In the genomic region with DNA sequence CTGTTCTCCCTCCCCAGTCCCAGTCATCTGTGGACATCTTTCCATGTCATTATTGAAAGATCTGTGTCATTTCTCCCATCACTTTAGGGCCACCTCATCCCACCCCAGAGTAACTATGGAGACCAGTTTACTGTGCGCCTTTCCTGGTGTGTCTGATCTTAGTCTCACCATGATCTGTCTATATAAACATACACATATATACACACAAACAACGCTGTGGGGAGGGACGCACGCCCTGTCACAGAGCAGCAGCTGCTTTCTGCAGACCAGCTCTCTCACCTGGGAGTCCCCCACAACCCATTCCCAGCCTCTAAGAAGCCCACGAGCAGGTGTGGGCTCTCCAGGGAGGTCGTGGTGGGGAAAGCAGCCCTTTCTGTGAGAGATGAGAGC, we compare ENCODE assay signal across 1 cellular context.
TF ChIP-seq lines count a peak whose summit lies in the region.

No MANE protein-coding gene starts in this region.

TF ChIP-seq in IMR-90, 13 proteins besides CTCF, POLR2A, EP300 and RAD21:
- TF ChIP-seq BHLHE40 (IDR thresholded peaks at IDR 0.05; ENCODE audit: low read depth, low read length) = no peak
- TF ChIP-seq CHD1 (IDR thresholded peaks at IDR 0.05; ENCODE audit: low read depth, low read length) = no peak
- no peak for TF ChIP-seq MXI1 (IDR thresholded peaks at IDR 0.05; ENCODE audit: borderline replicate concordance, low read depth, low read length)
- TF ChIP-seq MAZ (IDR thresholded peaks at IDR 0.05; ENCODE audit: borderline replicate concordance, low read depth, low read length) = no peak
